14 cellular contexts compared by ENCODE assay signal in genomic region chr9:123825337-123825736, GRCh38.
DNase-seq lines count a peak whose midpoint lies in the region; ATAC-seq and TF ChIP-seq lines count a peak whose summit lies in the region.
"Had no signal": no experiment of that assay in that cellular context is flagged by ENCODE, and none has a peak within 500 bp of the region (broad histone marks: within the 10 kb centered on the region; RNA-seq: fewer than 3 reads in every experiment).

No MANE protein-coding gene starts in this region.

- no peaks in the 10 kb centered on the region for H3K36me3 ChIP-seq in HEK293 (ENCODE audit: control insufficient read depth in 2 of 2, insufficient read depth in 1 of 2, low read length in 2 of 2)
- peaks cover 11% of the 10 kb centered on the region for H3K36me3 ChIP-seq in adipocyte (ENCODE audit: control insufficient read depth, insufficient read depth, low read length, severe bottlenecking)
- H3K36me3 ChIP-seq in prostate gland, result no peaks in the 10 kb centered on the region
- H3K36me3 ChIP-seq: Peyer's patch had no signal

- no peak for TF ChIP-seq POLR2A in prostate gland (IDR thresholded peaks at IDR 0.05)

- TF ChIP-seq CTCF in HEK293 (tag by site-specific recombination; IDR thresholded peaks at IDR 0.05) (no peak), prostate gland (IDR thresholded peaks at IDR 0.05) (no peak)

- CTCF ChIA-PET in HEK293 (lab: Yijun Ruan, JAX), result interaction anchor here (0.5 to 1.8 kb wide), 7 partner anchors 9 to 433 kb away, joined by 3 to 9 read pairs (median 3); no protein-coding TSS in a partner anchor

- no peak overlapping the region for H3K9ac ChIP-seq in adipocyte (ENCODE audit: low read length)
- H3K9ac ChIP-seq: BLaER1 had no signal

- ATAC-seq in GM19395 (IDR thresholded peaks at IDR 0.05; ENCODE audit: unreplicated experiment), result no peak
- no peak for ATAC-seq in HG03039 (IDR thresholded peaks at IDR 0.05; ENCODE audit: unreplicated experiment)
- ATAC-seq: activated CD8-positive, alpha-beta memory T cell treated with anti-CD3 and anti-CD28 coated beads, Interleukin-2, amount 10 ng/mL, durations not matched to agents 7 days and 5 days; stimulated activated effector memory CD8-positive, alpha-beta T cell treated with anti-CD3 and anti-CD28 coated beads, Interleukin-12 subunit alpha, Interleukin-12 subunit beta, amount 100 ng/mL, for 72 hours had no signal

- H3K27me3 ChIP-seq in adipocyte (replicated peaks; ENCODE audit: control insufficient read depth, insufficient read depth, low read length) (no peaks in the 10 kb centered on the region), prostate gland (replicated peaks; ENCODE audit: insufficient read depth) (no peaks in the 10 kb centered on the region)
- H3K27me3 ChIP-seq: BLaER1, Peyer's patch had no signal

- H3K4me3 ChIP-seq in HEK293 (ENCODE audit: low read depth, low read length), result no peak overlapping the region
- no peak overlapping the region for H3K4me3 ChIP-seq in adipocyte (ENCODE audit: low read length)
- H3K4me3 ChIP-seq in prostate gland, result no peak overlapping the region
- H3K4me3 ChIP-seq: BLaER1, Peyer's patch had no signal

- WGBS in prostate gland, result 88% methylated on average over 3 of the region's 3 CpGs

- peak; percentile 14 for DNase-seq in ACHN
- DNase-seq in adipocyte (ENCODE audit: low read depth), result peak; percentile 7
- DNase-seq in iPS DF 19.7 (ENCODE audit: low read depth, low spot score), result peak; percentile 7
- no peak for DNase-seq in glomerular visceral epithelial cell (ENCODE audit: extremely low spot score)
- DNase-seq in prostate gland (ENCODE audit: low spot score), result no peak
- DNase-seq: activated CD8-positive, alpha-beta memory T cell treated with anti-CD3 and anti-CD28 coated beads, Interleukin-2, amount 10 ng/mL, durations not matched to agents 7 days and 5 days; midbrain; Peyer's patch; stimulated activated CD4-positive, alpha-beta T cell treated with anti-CD3 and anti-CD28 coated beads, Interleukin-1b, Interleukin-23, amount 100 ng/mL, for 48 hours had no signal

- H3K9me3 ChIP-seq in HEK293 (ENCODE audit: control insufficient read depth, insufficient read depth, low read depth, low read length) (no peaks in the 10 kb centered on the region), adipocyte (ENCODE audit: control insufficient read depth, low read length) (peaks cover 34% of the 10 kb centered on the region), prostate gland (no peaks in the 10 kb centered on the region)

- H3K27ac ChIP-seq in HEK293 (ENCODE audit: extremely low read depth, low read depth, low read length) (no peak overlapping the region), prostate gland (no peak overlapping the region)
- H3K27ac ChIP-seq: BLaER1, Peyer's patch had no signal

- in situ Hi-C loops in ACHN (cut with HindIII; ENCODE audit: low pct_ligation_motif_present, low pct_unique_long_range_greater_than_20kb, low sequenced_read_pairs), result no loop called here

- POLR2A ChIA-PET in HEK293 (lab: Yijun Ruan, JAX), result no interaction called here

- intact Hi-C loops in prostate gland (cut with DNase I), result no loop called here

- H3K4me1 ChIP-seq in HEK293 (ENCODE audit: control insufficient read depth, insufficient read depth, low read length), result no peaks in the 10 kb centered on the region
- H3K4me1 ChIP-seq in adipocyte (ENCODE audit: control insufficient read depth, insufficient read depth, low read length), result peaks cover 3% of the 10 kb centered on the region
- no peaks in the 10 kb centered on the region for H3K4me1 ChIP-seq in prostate gland (replicated peaks)
- H3K4me1 ChIP-seq: BLaER1, Peyer's patch had no signal

TF ChIP-seq in HEK293, 187 proteins besides CTCF, POLR2A, EP300 and RAD21:
- TF ChIP-seq, protein P1, sequence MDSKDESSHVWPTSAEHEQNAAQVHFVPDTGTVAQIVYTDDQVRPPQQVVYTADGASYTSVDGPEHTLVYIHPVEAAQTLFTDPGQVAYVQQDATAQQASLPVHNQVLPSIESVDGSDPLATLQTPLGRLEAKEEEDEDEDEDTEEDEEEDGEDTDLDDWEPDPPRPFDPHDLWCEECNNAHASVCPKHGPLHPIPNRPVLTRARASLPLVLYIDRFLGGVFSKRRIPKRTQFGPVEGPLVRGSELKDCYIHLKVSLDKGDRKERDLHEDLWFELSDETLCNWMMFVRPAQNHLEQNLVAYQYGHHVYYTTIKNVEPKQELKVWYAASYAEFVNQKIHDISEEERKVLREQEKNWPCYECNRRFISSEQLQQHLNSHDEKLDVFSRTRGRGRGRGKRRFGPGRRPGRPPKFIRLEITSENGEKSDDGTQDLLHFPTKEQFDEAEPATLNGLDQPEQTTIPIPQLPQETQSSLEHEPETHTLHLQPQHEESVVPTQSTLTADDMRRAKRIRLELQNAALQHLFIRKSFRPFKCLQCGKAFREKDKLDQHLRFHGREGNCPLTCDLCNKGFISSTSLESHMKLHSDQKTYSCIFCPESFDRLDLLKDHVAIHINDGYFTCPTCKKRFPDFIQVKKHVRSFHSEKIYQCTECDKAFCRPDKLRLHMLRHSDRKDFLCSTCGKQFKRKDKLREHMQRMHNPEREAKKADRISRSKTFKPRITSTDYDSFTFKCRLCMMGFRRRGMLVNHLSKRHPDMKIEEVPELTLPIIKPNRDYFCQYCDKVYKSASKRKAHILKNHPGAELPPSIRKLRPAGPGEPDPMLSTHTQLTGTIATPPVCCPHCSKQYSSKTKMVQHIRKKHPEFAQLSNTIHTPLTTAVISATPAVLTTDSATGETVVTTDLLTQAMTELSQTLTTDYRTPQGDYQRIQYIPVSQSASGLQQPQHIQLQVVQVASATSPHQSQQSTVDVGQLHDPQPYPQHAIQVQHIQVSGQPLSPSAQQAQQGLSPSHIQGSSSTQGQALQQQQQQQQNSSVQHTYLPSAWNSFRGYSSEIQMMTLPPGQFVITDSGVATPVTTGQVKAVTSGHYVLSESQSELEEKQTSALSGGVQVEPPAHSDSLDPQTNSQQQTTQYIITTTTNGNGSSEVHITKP (tag by site-specific recombination; IDR thresholded peaks at IDR 0.05), result peak; percentile 69; the same call in 1 of the 2 replicates
- 0 out of 2 replicates have a peak, but pooled peaks have one; percentile 16 for TF ChIP-seq ZNF335 (tag by site-specific recombination; conservative IDR thresholded peaks at IDR 0.05)
- TF ChIP-seq EGR2 (tag by site-specific recombination; IDR thresholded peaks at IDR 0.05; ENCODE audit: low read depth), result no peak
- TF ChIP-seq ATF2 (tag by site-specific recombination; IDR thresholded peaks at IDR 0.05; ENCODE audit: low read depth), result 0 out of 2 replicates have a peak, but pooled peaks have one; percentile 19
- TF ChIP-seq PRDM1 (tag by site-specific recombination; IDR thresholded peaks at IDR 0.05), result 0 out of 2 replicates have a peak, but pooled peaks have one; percentile 9
- TF ChIP-seq ZNF366 (tag by site-specific recombination; conservative IDR thresholded peaks at IDR 0.05), result 0 out of 2 replicates have a peak, but pooled peaks have one; percentile 11

Comparison
In these comparisons a context has a peak if more than half of its experiments do, and no peak if none do; other contexts are left out.
1. DNase-seq: peak in ACHN (single experiment), adipocyte (single experiment) and iPS DF 19.7 (single experiment); none in glomerular visceral epithelial cell (single experiment) and prostate gland (single experiment).